Comparison of ENCODE assay signal across 1 cellular context in the genomic region with DNA sequence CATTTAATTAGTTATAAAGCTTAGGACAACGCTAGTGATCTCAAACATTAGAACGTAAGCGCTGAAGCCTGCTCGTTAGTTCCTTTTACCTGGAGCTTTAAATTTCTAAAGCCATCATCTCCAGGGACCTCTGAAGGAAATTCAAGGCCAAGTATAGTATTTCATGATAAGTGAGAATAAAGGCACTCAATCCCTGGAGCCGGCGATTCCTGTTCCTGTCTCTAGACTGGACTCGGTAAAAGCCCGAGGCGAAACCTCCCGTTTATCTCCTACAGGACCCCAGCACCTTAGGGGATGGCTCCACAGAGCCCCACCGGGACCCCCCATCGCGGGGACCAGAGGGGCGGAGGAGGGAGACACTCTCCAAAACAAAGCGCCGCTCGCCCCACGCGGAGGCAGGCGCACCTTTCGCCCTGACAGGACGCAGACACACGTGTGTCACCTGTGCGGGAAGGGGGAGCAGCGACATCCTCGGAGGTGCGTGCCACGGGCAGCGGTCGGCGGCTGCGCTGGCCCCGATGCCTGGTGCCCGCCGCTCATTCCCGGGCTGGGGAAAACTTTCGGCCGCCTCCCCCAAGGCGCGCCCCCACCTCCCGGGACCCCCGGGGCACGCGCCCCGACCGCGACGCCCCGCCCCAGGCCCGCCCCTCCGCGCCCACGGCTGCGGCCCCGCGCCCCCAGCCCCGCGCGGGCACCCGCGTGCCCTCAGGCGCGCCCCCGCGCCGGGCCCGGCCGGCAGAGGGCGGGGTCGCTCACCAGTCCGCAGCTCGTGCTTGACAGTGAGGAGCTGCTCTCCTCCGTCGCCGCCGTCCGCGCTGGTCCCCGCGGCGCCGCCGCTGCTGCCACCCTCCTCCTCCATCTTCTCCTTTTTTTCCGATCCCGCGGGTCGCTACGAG.
TF ChIP-seq lines count a peak whose summit lies in the region.

No MANE protein-coding gene starts in this region.

TF ChIP-seq in HepG2, 621 proteins besides CTCF, POLR2A, EP300 and RAD21 (continued from another document):
- TF ChIP-seq ZNF546 (CRISPR knock-in tag; conservative IDR thresholded peaks at IDR 0.05) (peak; percentile 53; the same call in 1 of the 2 replicates), RBFOX2 (IDR thresholded peaks at IDR 0.05; ENCODE audit: low read depth, low read length) (peak; percentile 70; the same call in 1 of the 2 replicates), ZNF367 (CRISPR knock-in tag; IDR thresholded peaks at IDR 0.05; ENCODE audit: borderline replicate concordance) (0 out of 2 replicates have a peak, but pooled peaks have one; percentile 48), BRF2 (CRISPR knock-in tag; IDR thresholded peaks at IDR 0.05) (0 out of 2 replicates have a peak, but pooled peaks have one; percentile 7), ZNF749 (CRISPR knock-in tag; IDR thresholded peaks at IDR 0.05; ENCODE audit: borderline replicate concordance) (no peak), ZNF496 (CRISPR knock-in tag; IDR thresholded peaks at IDR 0.05; ENCODE audit: insufficient replicate concordance) (no peak), SKI (IDR thresholded peaks at IDR 0.05; ENCODE audit: partially characterized antibody) (no peak), KAT2B (IDR thresholded peaks at IDR 0.05; ENCODE audit: borderline replicate concordance, low read depth, low read length) (no peak), STAG1 (CRISPR knock-in tag; IDR thresholded peaks at IDR 0.05) (peak; percentile 21; the same call in 1 of the 2 replicates), CCDC6 (CRISPR knock-in tag; IDR thresholded peaks at IDR 0.05) (peak; percentile 22; the same call in 1 of the 2 replicates), ZNF768 (CRISPR knock-in tag; IDR thresholded peaks at IDR 0.05) (peak; percentile 8; the same call in 1 of the 2 replicates), ZNF678 (CRISPR knock-in tag; IDR thresholded peaks at IDR 0.05) (0 out of 2 replicates have a peak, but pooled peaks have one; percentile 21), E2F2 (CRISPR knock-in tag; IDR thresholded peaks at IDR 0.05; ENCODE audit: borderline replicate concordance) (0 out of 2 replicates have a peak, but pooled peaks have one; percentile 44), ZNF691 (CRISPR knock-in tag; IDR thresholded peaks at IDR 0.05; ENCODE audit: borderline replicate concordance, low read depth) (peak; percentile 10; the same call in 1 of the 2 replicates), ZNF605 (CRISPR knock-in tag; IDR thresholded peaks at IDR 0.05) (peak; percentile 56; the same call in 1 of the 2 replicates), U2AF1 (optimal IDR thresholded peaks at IDR 0.05; ENCODE audit: low read depth, low read length) (peak; percentile 9), TMF1 (CRISPR knock-in tag; IDR thresholded peaks at IDR 0.05; ENCODE audit: low read depth) (peak; percentile 22; the same call in 1 of the 2 replicates), STAT5B (CRISPR knock-in tag; IDR thresholded peaks at IDR 0.05) (no peak), SMYD3 (CRISPR knock-in tag; IDR thresholded peaks at IDR 0.05) (no peak), ZBTB14 (CRISPR knock-in tag; IDR thresholded peaks at IDR 0.05) (peak; percentile 90), MXD3 (CRISPR knock-in tag; IDR thresholded peaks at IDR 0.05) (0 out of 2 replicates have a peak, but pooled peaks have one; percentile 13), ARNT2 (CRISPR knock-in tag; IDR thresholded peaks at IDR 0.05; ENCODE audit: low read depth) (0 out of 2 replicates have a peak, but pooled peaks have one; percentile 35), ZBTB38 (CRISPR knock-in tag; IDR thresholded peaks at IDR 0.05) (0 out of 2 replicates have a peak, but pooled peaks have one; percentile 3)
- TF ChIP-seq, protein P1, sequence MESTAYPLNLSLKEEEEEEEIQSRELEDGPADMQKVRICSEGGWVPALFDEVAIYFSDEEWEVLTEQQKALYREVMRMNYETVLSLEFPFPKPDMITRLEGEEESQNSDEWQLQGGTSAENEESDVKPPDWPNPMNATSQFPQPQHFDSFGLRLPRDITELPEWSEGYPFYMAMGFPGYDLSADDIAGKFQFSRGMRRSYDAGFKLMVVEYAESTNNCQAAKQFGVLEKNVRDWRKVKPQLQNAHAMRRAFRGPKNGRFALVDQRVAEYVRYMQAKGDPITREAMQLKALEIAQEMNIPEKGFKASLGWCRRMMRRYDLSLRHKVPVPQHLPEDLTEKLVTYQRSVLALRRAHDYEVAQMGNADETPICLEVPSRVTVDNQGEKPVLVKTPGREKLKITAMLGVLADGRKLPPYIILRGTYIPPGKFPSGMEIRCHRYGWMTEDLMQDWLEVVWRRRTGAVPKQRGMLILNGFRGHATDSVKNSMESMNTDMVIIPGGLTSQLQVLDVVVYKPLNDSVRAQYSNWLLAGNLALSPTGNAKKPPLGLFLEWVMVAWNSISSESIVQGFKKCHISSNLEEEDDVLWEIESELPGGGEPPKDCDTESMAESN (CRISPR knock-in tag; conservative IDR thresholded peaks at IDR 0.05) = 0 out of 2 replicates have a peak, but pooled peaks have one; percentile 11
- TF ChIP-seq, protein P2, sequence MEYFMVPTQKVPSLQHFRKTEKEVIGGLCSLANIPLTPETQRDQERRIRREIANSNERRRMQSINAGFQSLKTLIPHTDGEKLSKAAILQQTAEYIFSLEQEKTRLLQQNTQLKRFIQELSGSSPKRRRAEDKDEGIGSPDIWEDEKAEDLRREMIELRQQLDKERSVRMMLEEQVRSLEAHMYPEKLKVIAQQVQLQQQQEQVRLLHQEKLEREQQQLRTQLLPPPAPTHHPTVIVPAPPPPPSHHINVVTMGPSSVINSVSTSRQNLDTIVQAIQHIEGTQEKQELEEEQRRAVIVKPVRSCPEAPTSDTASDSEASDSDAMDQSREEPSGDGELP (IDR thresholded peaks at IDR 0.05; ENCODE audit: borderline replicate concordance, low read depth) = 0 out of 2 replicates have a peak, but pooled peaks have one; percentile 8
- TF ChIP-seq, protein P3, sequence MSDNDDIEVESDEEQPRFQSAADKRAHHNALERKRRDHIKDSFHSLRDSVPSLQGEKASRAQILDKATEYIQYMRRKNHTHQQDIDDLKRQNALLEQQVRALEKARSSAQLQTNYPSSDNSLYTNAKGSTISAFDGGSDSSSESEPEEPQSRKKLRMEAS (IDR thresholded peaks at IDR 0.05) = peak; percentile 50
- TF ChIP-seq, protein P4, sequence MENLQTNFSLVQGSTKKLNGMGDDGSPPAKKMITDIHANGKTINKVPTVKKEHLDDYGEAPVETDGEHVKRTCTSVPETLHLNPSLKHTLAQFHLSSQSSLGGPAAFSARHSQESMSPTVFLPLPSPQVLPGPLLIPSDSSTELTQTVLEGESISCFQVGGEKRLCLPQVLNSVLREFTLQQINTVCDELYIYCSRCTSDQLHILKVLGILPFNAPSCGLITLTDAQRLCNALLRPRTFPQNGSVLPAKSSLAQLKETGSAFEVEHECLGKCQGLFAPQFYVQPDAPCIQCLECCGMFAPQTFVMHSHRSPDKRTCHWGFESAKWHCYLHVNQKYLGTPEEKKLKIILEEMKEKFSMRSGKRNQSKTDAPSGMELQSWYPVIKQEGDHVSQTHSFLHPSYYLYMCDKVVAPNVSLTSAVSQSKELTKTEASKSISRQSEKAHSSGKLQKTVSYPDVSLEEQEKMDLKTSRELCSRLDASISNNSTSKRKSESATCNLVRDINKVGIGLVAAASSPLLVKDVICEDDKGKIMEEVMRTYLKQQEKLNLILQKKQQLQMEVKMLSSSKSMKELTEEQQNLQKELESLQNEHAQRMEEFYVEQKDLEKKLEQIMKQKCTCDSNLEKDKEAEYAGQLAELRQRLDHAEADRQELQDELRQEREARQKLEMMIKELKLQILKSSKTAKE (CRISPR knock-in tag; IDR thresholded peaks at IDR 0.05; ENCODE audit: borderline replicate concordance) = no peak
